In the genomic region with DNA sequence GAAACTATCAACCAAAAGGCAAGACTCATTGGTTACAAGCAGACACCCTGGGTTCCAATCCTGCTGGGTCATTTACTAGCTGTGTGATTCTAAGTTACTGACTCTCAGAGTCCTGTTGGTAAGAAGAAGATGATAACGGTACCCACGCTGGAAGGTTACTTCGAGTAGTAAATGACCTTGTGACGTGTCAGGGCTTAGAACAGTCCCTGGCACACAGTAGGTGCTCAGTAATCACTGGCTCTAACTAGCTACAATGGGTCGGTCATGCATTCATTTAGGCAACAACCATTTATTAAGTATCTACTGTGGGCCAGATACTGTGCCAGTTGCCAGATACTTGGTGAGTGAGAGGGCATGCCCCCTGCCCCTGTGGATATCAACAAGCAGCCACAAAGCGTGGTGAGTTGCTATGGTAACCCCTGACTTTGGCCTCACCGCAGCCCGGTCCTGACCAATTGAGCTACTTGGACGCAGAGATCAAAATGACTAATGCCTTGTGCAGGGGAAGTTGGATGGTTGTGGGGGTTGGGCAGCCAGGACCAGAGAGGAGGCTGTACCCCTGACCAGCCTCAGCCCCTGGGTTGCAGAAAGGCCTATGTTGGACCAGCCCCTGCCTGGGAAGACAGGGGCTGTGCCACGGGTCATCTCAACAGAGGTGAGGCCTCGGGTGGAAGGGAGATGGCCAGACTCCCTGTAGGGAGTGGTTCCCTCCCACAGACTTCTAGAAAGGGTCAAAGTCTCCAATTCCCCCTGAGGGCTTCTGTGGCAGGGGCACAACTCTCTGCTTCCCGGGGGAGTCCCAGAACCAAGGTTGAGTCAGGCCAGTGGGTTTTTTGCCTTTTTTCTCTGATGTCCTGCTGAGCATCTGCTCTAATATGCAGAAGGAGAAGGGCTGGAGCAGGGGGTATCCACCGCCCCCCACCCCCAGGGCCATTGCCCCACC, we compare ENCODE assay signal across 10 cellular contexts. TPM values are rescaled to one million over a fixed set of nuclear protein-coding genes. Genes with fewer than 3 reads are reported as not detected.
DNase-seq lines count a peak whose midpoint lies in the region; ATAC-seq and TF ChIP-seq lines count a peak whose summit lies in the region.
"Had no signal": no experiment of that assay in that cellular context is flagged by ENCODE, and none has a peak within 500 bp of the region (broad histone marks: within the 10 kb centered on the region; RNA-seq: fewer than 3 reads in every experiment).

No MANE protein-coding gene starts in this region.

- no peak for TF ChIP-seq CTCF in fibroblast of lung (conservative IDR thresholded peaks at IDR 0.05 in 1 of 2, IDR thresholded peaks at IDR 0.05 in 1 of 2; ENCODE audit: low read depth in 1 of 2, low read length in 2 of 2)
- no peak for TF ChIP-seq CTCF in prostate gland (IDR thresholded peaks at IDR 0.05)

- WGBS in prostate gland, result 50% methylated on average over 13 of the region's 13 CpGs

- no peak for ATAC-seq in GM19328 (IDR thresholded peaks at IDR 0.05; ENCODE audit: unreplicated experiment)

- H4K20me1 ChIP-seq in fibroblast of lung (ENCODE audit: control insufficient read depth, extremely low read depth, insufficient read depth, low read length), result no peaks in the 10 kb centered on the region

- H3K27ac ChIP-seq in fibroblast of lung (ENCODE audit: insufficient read depth, low read length) (peak overlapping the region; percentile 24), prostate gland (peak overlapping the region; percentile 89 to 90)
- H3K27ac ChIP-seq: ovary had no signal

- H3K36me3 ChIP-seq in fibroblast of lung (ENCODE audit: control insufficient read depth, insufficient read depth, low read length) (no peaks in the 10 kb centered on the region), prostate gland (no peaks in the 10 kb centered on the region)
- H3K36me3 ChIP-seq: ovary had no signal

- DNase-seq in GDM1 (lab: John Stamatoyannopoulos, UW) (peak; percentile 60), RKO (ENCODE audit: low spot score) (peak; percentile 62), fibroblast of lung (ENCODE audit: low read depth in 2 of 2) (peak; percentile 92 to 93), prostate gland (ENCODE audit: low spot score) (no peak), HuH-7.5 (ENCODE audit: low spot score) (no peak), OCI-M2 (lab: John Stamatoyannopoulos, UW; ENCODE audit: unreplicated experiment) (no peak)
- no peak for DNase-seq in activated naive CD4-positive, alpha-beta T cell treated with Interleukin-2 at 50 U/mL for 16 hours
- DNase-seq: NCI-H187 treated with DMSO at 0.1 percent for 48 hours had no signal

- no peak for TF ChIP-seq POLR2A in prostate gland (IDR thresholded peaks at IDR 0.05)

- H3K4me3 ChIP-seq in fibroblast of lung (replicated peaks in 1 of 4; ENCODE audit: control extremely low read depth in 1 of 4, insufficient read depth in 1 of 4, low read depth in 3 of 4, low read length in 4 of 4) (no peak overlapping the region), prostate gland (no peak overlapping the region)
- H3K4me3 ChIP-seq: ovary had no signal

- H3K9me3 ChIP-seq in fibroblast of lung (ENCODE audit: control insufficient read depth, insufficient read depth, low read depth, low read length) (no peaks in the 10 kb centered on the region), prostate gland (no peaks in the 10 kb centered on the region)
- H3K9me3 ChIP-seq: ovary had no signal

- H3K4me1 ChIP-seq in fibroblast of lung (ENCODE audit: control insufficient read depth, extremely low read depth, insufficient read depth, low read length) (peaks cover 25% of the 10 kb centered on the region), prostate gland (replicated peaks) (peaks cover 49% of the 10 kb centered on the region)

- H3K79me2 ChIP-seq in fibroblast of lung (ENCODE audit: control insufficient read depth, insufficient read depth, low read length), result no peaks in the 10 kb centered on the region

- intact Hi-C loops in prostate gland (cut with DNase I), result loop anchor here (5.0 kb wide), 1 partner anchor 195 kb away; no protein-coding TSS in a partner anchor

- H2AFZ ChIP-seq in fibroblast of lung (ENCODE audit: low read length), result no peak overlapping the region

- H3K27me3 ChIP-seq in fibroblast of lung (ENCODE audit: control insufficient read depth, insufficient read depth, low read length), result no peaks in the 10 kb centered on the region
- H3K27me3 ChIP-seq in prostate gland (replicated peaks; ENCODE audit: insufficient read depth), result no peaks in the 10 kb centered on the region
- H3K27me3 ChIP-seq: ovary had no signal

- peak overlapping the region; percentile 52 for H3K4me2 ChIP-seq in fibroblast of lung (ENCODE audit: extremely low read depth, insufficient read depth, low read length)

- H3K9ac ChIP-seq in fibroblast of lung (ENCODE audit: insufficient read depth, low read length), result no peak overlapping the region

RNA-seq across cellular contexts. Expression of gene DHRS3, which starts 16.0 kb away (rescaled TPM):
- total RNA-seq in fibroblast of lung (36.8 and 68.1 TPM in 2 replicates), prostate gland (100 to 1,000 TPM; 171 to 178 TPM)
- polyA plus RNA-seq in fibroblast of lung, result 8.4 and 14.1 TPM in 2 replicates
- polyA plus RNA-seq in fibroblast of lung (2012), result 10.3 and 18.9 TPM in 2 replicates
- 36.6 and 44.0 TPM in 2 replicates for polyA minus RNA-seq in fibroblast of lung (ENCODE audit: low replicate concordance)

RNA-seq across cellular contexts. Expression of gene AADACL4, which starts 41.9 kb away (rescaled TPM):
- total RNA-seq in fibroblast of lung, result not detected in 2 replicates
- polyA plus RNA-seq in fibroblast of lung, result not detected in 2 replicates
- not detected in 2 replicates for polyA plus RNA-seq in fibroblast of lung (2012)
- not detected in 2 replicates for polyA minus RNA-seq in fibroblast of lung (ENCODE audit: low replicate concordance)
- not detected for total RNA-seq in prostate gland
- total RNA-seq: ovary had no signal

Comparison
In these comparisons a context has a peak if more than half of its experiments do, and no peak if none do; other contexts are left out.
1. DNase-seq: peak in GDM1 (single experiment), RKO (single experiment) and fibroblast of lung (2 of 2); none in prostate gland (single experiment), HuH-7.5 (single experiment), OCI-M2 (single experiment) and activated naive CD4-positive, alpha-beta T cell treated with Interleukin-2 at 50 U/mL for 16 hours (single experiment).